Comparison of ENCODE assay signal across 4 cellular contexts in the genomic region with DNA sequence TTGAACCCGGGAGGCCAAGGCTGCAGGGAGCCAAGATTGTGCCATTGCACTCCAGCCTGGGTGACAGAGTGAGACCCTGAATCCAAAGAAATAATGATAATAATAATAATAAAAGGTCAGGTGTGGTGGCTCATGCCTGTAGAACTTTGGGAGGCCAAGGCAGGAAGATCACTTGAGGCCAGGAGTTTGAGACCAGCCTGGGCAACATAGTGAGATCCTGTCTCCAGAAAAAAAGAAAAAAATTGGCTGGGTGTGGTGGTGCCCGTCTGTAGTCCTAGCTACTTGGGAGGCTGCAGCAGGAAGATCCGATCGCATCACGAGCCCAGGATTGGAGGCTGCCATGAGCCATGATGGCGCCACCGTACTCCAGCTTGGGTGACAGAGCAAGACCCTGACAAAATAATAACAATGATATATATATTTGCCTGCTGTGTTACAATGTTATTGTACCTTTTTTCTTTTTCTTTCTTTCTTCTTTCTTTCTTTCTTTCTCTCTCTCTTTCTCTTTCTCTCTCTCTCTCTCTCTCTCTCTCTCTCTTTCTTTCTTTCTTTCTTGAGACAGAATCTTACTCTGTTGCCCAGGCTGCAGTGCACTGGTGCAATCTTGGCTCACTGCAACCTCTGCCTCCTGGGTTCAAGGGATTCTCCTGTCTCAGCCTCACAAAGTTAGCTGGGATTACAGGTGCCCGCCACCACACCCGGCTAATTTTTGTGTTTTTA. TPM values are rescaled to one million over a fixed set of nuclear protein-coding genes. Genes with fewer than 3 reads are reported as not detected.
"Had no signal": no experiment of that assay in that cellular context is flagged by ENCODE, and none has a peak within 500 bp of the region (broad histone marks: within the 10 kb centered on the region; RNA-seq: fewer than 3 reads in every experiment).

No MANE protein-coding gene starts in this region.

RNA-seq across cellular contexts. Expression of a gene that starts 3.7 kb away (rescaled TPM):
- total RNA-seq: HT-29, MCF 10A had no signal

RNA-seq across cellular contexts. Expression of a gene that starts 6.0 kb away (rescaled TPM):
- total RNA-seq: HT-29, IMR-90, MCF 10A had no signal

RNA-seq across cellular contexts. Expression of a gene that starts 51.9 kb away (rescaled TPM):
- total RNA-seq: IMR-90, OCI-LY7 had no signal
